ENCODE assay signal across 8 cellular contexts in the genomic region with DNA sequence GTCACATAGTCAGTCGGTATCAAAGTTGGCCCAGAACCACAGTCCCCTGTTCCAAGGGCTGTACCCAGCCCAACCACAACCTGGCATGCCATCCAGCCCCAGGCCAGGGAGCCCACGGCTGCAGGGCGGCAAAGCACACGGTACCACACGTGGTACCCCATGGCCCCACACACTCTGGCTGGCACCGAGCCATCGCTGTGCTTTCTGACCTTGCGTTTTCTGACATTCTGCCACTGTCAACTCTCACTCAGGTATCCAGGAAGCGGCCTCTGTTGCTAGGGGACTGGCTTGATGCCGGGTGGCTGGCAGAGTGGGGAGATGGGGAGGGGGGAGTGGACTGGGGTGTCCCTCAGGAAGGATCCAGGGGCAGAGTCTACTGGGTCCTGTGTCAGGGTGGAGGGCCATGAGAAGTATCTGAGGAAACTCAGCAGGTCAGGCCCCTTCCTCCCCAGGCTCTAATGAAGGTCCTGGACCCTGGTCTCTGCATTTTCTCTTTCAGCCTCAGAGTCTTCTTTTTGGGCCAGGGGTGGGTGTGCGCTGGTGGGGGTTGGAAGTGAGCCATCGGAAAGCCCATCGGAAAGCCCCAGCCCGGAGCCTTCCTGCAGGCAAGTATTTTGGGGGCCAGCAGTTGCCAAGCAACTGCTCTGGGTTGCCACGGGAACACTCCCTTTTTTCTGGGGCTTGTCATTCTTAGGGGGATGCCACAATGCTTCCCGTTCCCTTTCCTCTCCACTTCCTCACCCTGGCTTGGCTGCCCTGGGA. TPM values are rescaled to one million over a fixed set of nuclear protein-coding genes. Genes with fewer than 3 reads are reported as not detected.
DNase-seq lines count a peak whose midpoint lies in the region; ATAC-seq lines count a peak whose summit lies in the region.

No MANE protein-coding gene starts in this region.

- no peak overlapping the region for H3K4me3 ChIP-seq in H7 (ENCODE audit: insufficient read depth, low read depth, low read length)

- DNase-seq in H7 (peak; percentile 57), HPDE6-E6E7 (ENCODE audit: extremely low spot score) (no peak), NOMO-1 treated with dmso at 0.1 percent for 144 hours (lab: John Stamatoyannopoulos, UW; ENCODE audit: unreplicated experiment) (no peak), G401 (ENCODE audit: low spot score) (no peak)
- peak; percentile 80 for DNase-seq in activated CD4-positive, alpha-beta memory T cell treated with anti-CD3 and anti-CD28 coated beads, Interleukin-2, amount 10 ng/mL, durations not matched to agents 7 days and 5 days
- peak; percentile 87 to 95 (median 91) for DNase-seq in effector memory CD8-positive, alpha-beta T cell
- DNase-seq in stimulated activated CD8-positive, alpha-beta memory T cell treated with anti-CD3 and anti-CD28 coated beads, Interleukin-15, amount 100 ng/mL, for 1 hour (ENCODE audit: low read depth) = peak; percentile 56

- H3K4me1 Mint-ChIP-seq in activated CD4-positive, alpha-beta memory T cell treated with anti-CD3 and anti-CD28 coated beads, Interleukin-2, amount 10 ng/mL, durations not matched to agents 7 days and 5 days = peaks cover 87% of the 10 kb centered on the region
- H3K4me1 Mint-ChIP-seq in effector memory CD8-positive, alpha-beta T cell (ENCODE audit: low read depth in 2 of 2) = peaks cover 47 to 51% of the 10 kb centered on the region in 2 donors

- no peaks in the 10 kb centered on the region for H3K27me3 ChIP-seq in H7 (ENCODE audit: control insufficient read depth, insufficient read depth, low read length)

- H3K9me3 Mint-ChIP-seq in activated CD4-positive, alpha-beta memory T cell treated with anti-CD3 and anti-CD28 coated beads, Interleukin-2, amount 10 ng/mL, durations not matched to agents 7 days and 5 days = no peaks in the 10 kb centered on the region
- no peaks in the 10 kb centered on the region for H3K9me3 Mint-ChIP-seq in effector memory CD8-positive, alpha-beta T cell

- H3K27me3 Mint-ChIP-seq in activated CD4-positive, alpha-beta memory T cell treated with anti-CD3 and anti-CD28 coated beads, Interleukin-2, amount 10 ng/mL, durations not matched to agents 7 days and 5 days = no peaks in the 10 kb centered on the region
- no peaks in the 10 kb centered on the region for H3K27me3 Mint-ChIP-seq in effector memory CD8-positive, alpha-beta T cell

- no peaks in the 10 kb centered on the region for H3K36me3 ChIP-seq in H7 (replicated peaks; ENCODE audit: control insufficient read depth, insufficient read depth, low read length)

- CTCF ChIA-PET in activated CD4-positive, alpha-beta memory T cell treated with anti-CD3 and anti-CD28 coated beads, Interleukin-2, amount 10 ng/mL, durations not matched to agents 7 days and 5 days (lab: Charles Lee) = interaction anchor here (2.9 to 8.9 kb wide), 3 partner anchors 9 to 37 kb away, joined by 93 to 190 read pairs (median 131); no protein-coding TSS in a partner anchor

- no peak overlapping the region for H3K4me3 Mint-ChIP-seq in activated CD4-positive, alpha-beta memory T cell treated with anti-CD3 and anti-CD28 coated beads, Interleukin-2, amount 10 ng/mL, durations not matched to agents 7 days and 5 days
- H3K4me3 Mint-ChIP-seq in effector memory CD8-positive, alpha-beta T cell = peak overlapping the region; percentile 70 to 78

- POLR2A ChIA-PET in activated CD4-positive, alpha-beta memory T cell treated with anti-CD3 and anti-CD28 coated beads, Interleukin-2, amount 10 ng/mL, durations not matched to agents 7 days and 5 days (lab: Charles Lee) = interaction anchor here (0.6 to 8.1 kb wide), 3 partner anchors 9 to 1032 kb away, joined by 3 to 131 read pairs (median 118); a partner anchor contains a TSS

- ATAC-seq in effector memory CD8-positive, alpha-beta T cell (replicated peaks) = peak; percentile 62
- no peak for ATAC-seq in HG03175 (IDR thresholded peaks at IDR 0.05; ENCODE audit: unreplicated experiment)

- H3K36me3 Mint-ChIP-seq in activated CD4-positive, alpha-beta memory T cell treated with anti-CD3 and anti-CD28 coated beads, Interleukin-2, amount 10 ng/mL, durations not matched to agents 7 days and 5 days (ENCODE audit: low read depth) = peaks cover 15% of the 10 kb centered on the region
- peaks cover 85% of the 10 kb centered on the region for H3K36me3 Mint-ChIP-seq in effector memory CD8-positive, alpha-beta T cell (ENCODE audit: insufficient read depth)

- in situ Hi-C loops in G401 (cut with HindIII; ENCODE audit: low sequenced_read_pairs) = no loop called here

- peak overlapping the region; percentile 81 for H3K27ac Mint-ChIP-seq in activated CD4-positive, alpha-beta memory T cell treated with anti-CD3 and anti-CD28 coated beads, Interleukin-2, amount 10 ng/mL, durations not matched to agents 7 days and 5 days
- peak overlapping the region; percentile 100 for H3K27ac Mint-ChIP-seq in effector memory CD8-positive, alpha-beta T cell

RNA-seq across cellular contexts. Expression of a gene that starts 21.0 kb away (rescaled TPM):
- total RNA-seq in H7 (2014; rRNA removed; shearing (Covaris generic)) = 24.4 and 24.6 TPM in 2 replicates
- total RNA-seq in activated CD4-positive, alpha-beta memory T cell treated with anti-CD3 and anti-CD28 coated beads, Interleukin-2, amount 10 ng/mL, durations not matched to agents 7 days and 5 days = 100 to 1,000 TPM; 113 to 123 TPM
- total RNA-seq in G401 (2014; rRNA removed; shearing (Covaris generic)) = 21.7 and 29.8 TPM in 2 replicates

RNA-seq across cellular contexts. Expression of a gene that starts 21.7 kb away (rescaled TPM):
- total RNA-seq in H7 (2014; rRNA removed; shearing (Covaris generic)) = 6.8 and 7.5 TPM in 2 replicates
- total RNA-seq in activated CD4-positive, alpha-beta memory T cell treated with anti-CD3 and anti-CD28 coated beads, Interleukin-2, amount 10 ng/mL, durations not matched to agents 7 days and 5 days = 1 to 10 TPM; 2.5 to 3.9 TPM
- not detected in 2 replicates for total RNA-seq in G401 (2014; rRNA removed; shearing (Covaris generic))

Comparison
In these comparisons a context has a peak if more than half of its experiments do, and no peak if none do; other contexts are left out.
1. DNase-seq: peak in H7 (single experiment), activated CD4-positive, alpha-beta memory T cell treated with anti-CD3 and anti-CD28 coated beads, Interleukin-2, amount 10 ng/mL, durations not matched to agents 7 days and 5 days (single experiment), effector memory CD8-positive, alpha-beta T cell (3 of 3) and stimulated activated CD8-positive, alpha-beta memory T cell treated with anti-CD3 and anti-CD28 coated beads, Interleukin-15, amount 100 ng/mL, for 1 hour (single experiment); none in HPDE6-E6E7 (single experiment), NOMO-1 treated with dmso at 0.1 percent for 144 hours (single experiment) and G401 (single experiment).